10 cellular contexts compared by ENCODE assay signal in the genomic region with DNA sequence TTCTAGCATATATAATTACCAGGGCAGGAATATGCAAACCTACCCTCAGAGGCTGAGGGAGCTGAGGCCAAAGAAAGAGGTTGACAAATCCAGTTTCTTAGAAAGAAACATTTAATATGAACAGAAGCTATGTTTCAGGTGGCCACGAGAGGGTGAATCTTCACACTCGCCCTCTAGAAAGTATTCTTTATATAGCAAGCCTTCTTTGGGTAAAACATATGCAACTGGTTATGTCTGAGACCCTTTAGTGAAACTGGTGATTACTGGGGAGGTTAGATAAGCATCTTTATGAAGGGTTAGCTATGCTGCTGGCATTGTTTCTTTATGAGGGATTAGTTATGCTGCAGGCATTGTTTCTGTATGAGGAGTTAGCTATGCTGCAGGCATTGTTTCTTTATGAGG. TPM values are rescaled to one million over a fixed set of nuclear protein-coding genes. Genes with fewer than 3 reads are reported as not detected.
A peak's percentile ranks its signal among the peaks of the same experiment; 100 is the strongest.
DNase-seq lines count a peak whose midpoint lies in the region; ATAC-seq and TF ChIP-seq lines count a peak whose summit lies in the region.
"Had no signal": no experiment of that assay in that cellular context is flagged by ENCODE, and none has a peak within 500 bp of the region (broad histone marks: within the 10 kb centered on the region; RNA-seq: fewer than 3 reads in every experiment).

No MANE protein-coding gene starts in this region.

- H3K4me1 ChIP-seq in Loucy (ENCODE audit: insufficient read depth, low read length, poor library complexity, severe bottlenecking): no peaks in the 10 kb centered on the region

- H3K4me2 ChIP-seq in Loucy (ENCODE audit: low read depth, low read length, poor library complexity, severe bottlenecking): no peak overlapping the region

- H3K27me3 Mint-ChIP-seq in activated T-helper 1 cell treated with anti-CD3 and anti-CD28 coated beads, Interleukin-12 subunit alpha, Interleukin-12 subunit beta, Interleukin-2, Interleukin-4 antibody, amounts not matched to agents 30 ng/mL and 10 ng/mL and 1 ng/mL, durations not matched to agents 14 hours and 24 hours and 36 hours (ENCODE audit: insufficient read depth): no peaks in the 10 kb centered on the region
- no peaks in the 10 kb centered on the region for H3K27me3 Mint-ChIP-seq in activated naive CD8-positive, alpha-beta T cell treated with anti-CD3 and anti-CD28 coated beads for 36 hours

- intact Hi-C loops in activated T-helper 1 cell treated with anti-CD3 and anti-CD28 coated beads, Interleukin-12 subunit alpha, Interleukin-12 subunit beta, Interleukin-2, Interleukin-4 antibody, amounts not matched to agents 30 ng/mL and 10 ng/mL and 1 ng/mL, durations not matched to agents 14 hours and 24 hours and 36 hours (cut with micrococcal nuclease): no loop called here
- intact Hi-C loops in sciatic nerve (cut with DNase I): no loop called here

- no peaks in the 10 kb centered on the region for H3K9me3 Mint-ChIP-seq in activated T-helper 1 cell treated with anti-CD3 and anti-CD28 coated beads, Interleukin-12 subunit alpha, Interleukin-12 subunit beta, Interleukin-2, Interleukin-4 antibody, amounts not matched to agents 30 ng/mL and 10 ng/mL and 1 ng/mL, durations not matched to agents 14 hours and 24 hours and 36 hours
- no peaks in the 10 kb centered on the region for H3K9me3 Mint-ChIP-seq in activated naive CD8-positive, alpha-beta T cell treated with anti-CD3 and anti-CD28 coated beads for 36 hours

- no peaks in the 10 kb centered on the region for H3K9me2 ChIP-seq in Loucy (replicated peaks; ENCODE audit: low read depth, low read length)

- no peak overlapping the region for H3K27ac Mint-ChIP-seq in activated T-helper 1 cell treated with anti-CD3 and anti-CD28 coated beads, Interleukin-12 subunit alpha, Interleukin-12 subunit beta, Interleukin-2, Interleukin-4 antibody, amounts not matched to agents 30 ng/mL and 10 ng/mL and 1 ng/mL, durations not matched to agents 14 hours and 24 hours and 36 hours
- no peak overlapping the region for H3K27ac Mint-ChIP-seq in activated naive CD8-positive, alpha-beta T cell treated with anti-CD3 and anti-CD28 coated beads for 36 hours

- H3K27me3 ChIP-seq in Loucy (ENCODE audit: insufficient read depth, low read length, poor library complexity, severe bottlenecking): no peaks in the 10 kb centered on the region

- no peaks in the 10 kb centered on the region for H3K9me3 ChIP-seq in Loucy (ENCODE audit: insufficient read depth, low read depth, low read length)

- H3K36me3 ChIP-seq in Loucy (ENCODE audit: insufficient read depth, low read length): no peaks in the 10 kb centered on the region

- 0 out of 2 replicates have a peak overlapping the region, but pooled peaks have one; percentile 33 for H2AFZ ChIP-seq in Loucy (ENCODE audit: low read length)

- TF ChIP-seq CTCF in Loucy (conservative IDR thresholded peaks at IDR 0.05; ENCODE audit: low read length): peak; percentile 66

- H3F3A ChIP-seq in Loucy (ENCODE audit: low read depth): no peaks in the 10 kb centered on the region

- no peaks in the 10 kb centered on the region for H4K20me1 ChIP-seq in Loucy (ENCODE audit: insufficient read depth, low read length, poor library complexity, severe bottlenecking)

- H3K79me2 ChIP-seq in Loucy (ENCODE audit: insufficient read depth, low read length): no peaks in the 10 kb centered on the region

- H3K4me3 Mint-ChIP-seq in activated T-helper 1 cell treated with anti-CD3 and anti-CD28 coated beads, Interleukin-12 subunit alpha, Interleukin-12 subunit beta, Interleukin-2, Interleukin-4 antibody, amounts not matched to agents 30 ng/mL and 10 ng/mL and 1 ng/mL, durations not matched to agents 14 hours and 24 hours and 36 hours: no peak overlapping the region
- no peak overlapping the region for H3K4me3 Mint-ChIP-seq in activated naive CD8-positive, alpha-beta T cell treated with anti-CD3 and anti-CD28 coated beads for 36 hours

- no peaks in the 10 kb centered on the region for H3K4me1 Mint-ChIP-seq in activated T-helper 1 cell treated with anti-CD3 and anti-CD28 coated beads, Interleukin-12 subunit alpha, Interleukin-12 subunit beta, Interleukin-2, Interleukin-4 antibody, amounts not matched to agents 30 ng/mL and 10 ng/mL and 1 ng/mL, durations not matched to agents 14 hours and 24 hours and 36 hours (ENCODE audit: low read depth)
- no peaks in the 10 kb centered on the region for H3K4me1 Mint-ChIP-seq in activated naive CD8-positive, alpha-beta T cell treated with anti-CD3 and anti-CD28 coated beads for 36 hours

- H3K9ac ChIP-seq in Loucy (ENCODE audit: low read depth, low read length, poor library complexity, severe bottlenecking): no peak overlapping the region

- peak; percentile 9 for DNase-seq in Daoy (ENCODE audit: low read depth)
- peak; percentile 22 for DNase-seq in astrocyte of the hippocampus (ENCODE audit: low read depth, low spot score)
- DNase-seq in myocyte (ENCODE audit: low read depth): peak; percentile 17
- DNase-seq in iPS-NIHi7 (ENCODE audit: extremely low spot score): no peak
- no peak for DNase-seq in activated T-helper 1 cell treated with anti-CD3 and anti-CD28 coated beads, Interleukin-12 subunit alpha, Interleukin-12 subunit beta, Interleukin-2, Interleukin-4 antibody, amounts not matched to agents 30 ng/mL and 10 ng/mL and 1 ng/mL, durations not matched to agents 14 hours and 24 hours and 36 hours (ENCODE audit: low spot score)
- no peak for DNase-seq in activated naive CD8-positive, alpha-beta T cell treated with anti-CD3 and anti-CD28 coated beads for 36 hours
- no peak for DNase-seq in sciatic nerve (ENCODE audit: low spot score)
- DNase-seq: activated naive CD4-positive, alpha-beta T cell treated with anti-CD3 and anti-CD28 coated beads, Interleukin-2, amount 50 U/mL, for 16 hours had no signal

- H3K36me3 Mint-ChIP-seq in activated T-helper 1 cell treated with anti-CD3 and anti-CD28 coated beads, Interleukin-12 subunit alpha, Interleukin-12 subunit beta, Interleukin-2, Interleukin-4 antibody, amounts not matched to agents 30 ng/mL and 10 ng/mL and 1 ng/mL, durations not matched to agents 14 hours and 24 hours and 36 hours (ENCODE audit: low read depth): no peaks in the 10 kb centered on the region
- H3K36me3 Mint-ChIP-seq in activated naive CD8-positive, alpha-beta T cell treated with anti-CD3 and anti-CD28 coated beads for 36 hours: no peaks in the 10 kb centered on the region

- ATAC-seq in sciatic nerve: no peak
- ATAC-seq: left colon had no signal

- no peak overlapping the region for H3K4me3 ChIP-seq in Loucy (ENCODE audit: low read length, poor library complexity, severe bottlenecking)

RNA-seq across cellular contexts. Expression of a gene that starts 50.7 kb away (rescaled TPM):
- total RNA-seq in Daoy (2014; rRNA removed; shearing (Covaris generic)): not detected in 2 replicates
- total RNA-seq in myocyte (not detected in 2 replicates), sciatic nerve (not detected)
- not detected for polyA plus RNA-seq in myocyte (2012)
- not detected in 2 replicates for total RNA-seq in activated T-helper 1 cell treated with anti-CD3 and anti-CD28 coated beads, Interleukin-12 subunit alpha, Interleukin-12 subunit beta, Interleukin-2, Interleukin-4 antibody, amounts not matched to agents 30 ng/mL and 10 ng/mL and 1 ng/mL, durations not matched to agents 14 hours and 24 hours and 36 hours
- not detected for total RNA-seq in activated naive CD8-positive, alpha-beta T cell treated with anti-CD3 and anti-CD28 coated beads for 36 hours
- total RNA-seq: left colon had no signal

Comparison
In these comparisons a context has a peak if more than half of its experiments do, and no peak if none do; other contexts are left out.
1. DNase-seq: peak in Daoy (single experiment), astrocyte of the hippocampus (single experiment) and myocyte (single experiment); none in iPS-NIHi7 (single experiment), activated T-helper 1 cell treated with anti-CD3 and anti-CD28 coated beads, Interleukin-12 subunit alpha, Interleukin-12 subunit beta, Interleukin-2, Interleukin-4 antibody, amounts not matched to agents 30 ng/mL and 10 ng/mL and 1 ng/mL, durations not matched to agents 14 hours and 24 hours and 36 hours (single experiment), activated naive CD8-positive, alpha-beta T cell treated with anti-CD3 and anti-CD28 coated beads for 36 hours (single experiment) and sciatic nerve (single experiment).